9 cellular contexts compared by ENCODE assay signal in the genomic region with DNA sequence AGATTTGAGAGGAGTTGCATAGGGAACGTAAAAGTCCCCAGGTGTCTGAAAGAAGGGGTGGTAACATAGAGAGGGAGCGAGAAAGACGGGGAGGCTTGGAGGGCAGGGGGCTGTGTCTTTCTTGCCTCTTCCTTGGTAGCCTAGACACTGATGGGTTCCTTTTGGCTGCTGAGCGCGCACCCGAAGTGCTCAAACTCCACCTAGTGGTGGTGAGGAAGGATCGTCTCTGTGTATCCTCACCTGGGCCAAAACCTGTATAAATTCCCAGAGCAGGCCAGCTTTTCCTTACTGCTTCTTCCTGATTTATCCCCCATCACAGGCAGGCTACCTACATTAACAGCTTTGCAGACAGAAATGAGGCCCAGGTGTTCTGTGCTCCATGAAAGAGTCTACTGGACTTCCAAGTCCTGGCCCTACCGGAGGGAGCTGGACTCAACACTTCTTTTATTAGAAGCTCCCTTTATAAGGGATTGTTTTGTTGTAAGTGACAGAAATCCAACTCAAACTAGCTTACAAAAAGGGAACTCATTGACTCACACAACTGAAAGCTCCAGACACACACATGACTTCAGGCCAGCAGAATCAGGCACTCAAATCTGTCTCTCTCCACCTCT. TPM values are rescaled to one million over a fixed set of nuclear protein-coding genes. Genes with fewer than 3 reads are reported as not detected.
DNase-seq lines count a peak whose midpoint lies in the region; ATAC-seq, FAIRE-seq and TF ChIP-seq lines count a peak whose summit lies in the region.
"Had no signal": no experiment of that assay in that cellular context is flagged by ENCODE, and none has a peak within 500 bp of the region (broad histone marks: within the 10 kb centered on the region; RNA-seq: fewer than 3 reads in every experiment).

No MANE protein-coding gene starts in this region.

- H3K36me3 ChIP-seq in breast epithelium, result no peaks in the 10 kb centered on the region

- TF ChIP-seq POLR2A in breast epithelium (IDR thresholded peaks at IDR 0.05), result no peak

- TF ChIP-seq CTCF in VCaP (conservative IDR thresholded peaks at IDR 0.05), result peak; percentile 78
- TF ChIP-seq CTCF in breast epithelium (IDR thresholded peaks at IDR 0.05), result peak; percentile 68 to 88 (median 88)

- H3K27me3 ChIP-seq in breast epithelium, result no peaks in the 10 kb centered on the region

- no peaks in the 10 kb centered on the region for H3K9me3 ChIP-seq in breast epithelium

- H3K4me3 ChIP-seq in breast epithelium, result no peak overlapping the region

- peak; percentile 84 for FAIRE-seq in islet of Langerhans (lab: Jason Lieb, UNC)

- peak; percentile 70 for ATAC-seq in GM19452 (IDR thresholded peaks at IDR 0.05; ENCODE audit: unreplicated experiment)
- no peak for ATAC-seq in HG03565 (IDR thresholded peaks at IDR 0.05; ENCODE audit: unreplicated experiment)

- DNase-seq in AG20443 (ENCODE audit: low spot score) (peak; percentile 85), NCI-H1694 treated with DMSO at 0.1 percent for 48 hours (lab: John Stamatoyannopoulos, UW) (peak; percentile 81), breast epithelium (ENCODE audit: low spot score in 2 of 2) (peak in 1 of 2 donors; percentile 40)
- DNase-seq in stimulated activated CD4-positive, alpha-beta T cell treated with anti-CD3 and anti-CD28 coated beads, Interleukin-1b, Interleukin-23, amount 100 ng/mL, for 24 hours (ENCODE audit: low read depth in 4 of 4, low spot score in 1 of 4), result peak; percentile 18 to 40 (median 29)

- intact Hi-C loops in breast epithelium (cut with DNase I; ENCODE audit: low total_unique reads), result no loop called here

- H3K4me1 ChIP-seq in breast epithelium, result no peaks in the 10 kb centered on the region

- H3K27ac ChIP-seq in VCaP, result 0 out of 2 replicates have a peak overlapping the region, but pooled peaks have one; percentile 8
- H3K27ac ChIP-seq in breast epithelium, result no peak overlapping the region

RNA-seq across cellular contexts. Expression of a gene that starts 5.5 kb away (rescaled TPM):
- total RNA-seq in breast epithelium, result 1 to 10 TPM in 2 of 3 donors, under 1 TPM in 1; 0.96 to 4.7 (median 3.3) TPM

RNA-seq across cellular contexts. Expression of a gene that starts 9.3 kb away (rescaled TPM):
- total RNA-seq in breast epithelium, result 10 to 100 TPM in 2 of 3 donors, 1 to 10 TPM in 1; 2.9 to 75.4 (median 11.5) TPM

RNA-seq across cellular contexts. Expression of a gene that starts 12.3 kb away (rescaled TPM):
- total RNA-seq in breast epithelium, result 10 to 100 TPM; 22.1 to 25.2 (median 23.1) TPM

RNA-seq across cellular contexts. Expression of a gene that starts 38.9 kb away (rescaled TPM):
- not detected for total RNA-seq in breast epithelium
- total RNA-seq: temporal lobe had no signal

RNA-seq across cellular contexts. Expression of a gene that starts 51.6 kb away (rescaled TPM):
- 10 to 100 TPM; 10.2 to 23.6 (median 18.7) TPM for total RNA-seq in breast epithelium
